8 cellular contexts compared by ENCODE assay signal in genomic region chr19:16075430-16076153, GRCh38. TPM values are rescaled to one million over a fixed set of nuclear protein-coding genes. Genes with fewer than 3 reads are reported as not detected.
DNase-seq lines count a peak whose midpoint lies in the region; ATAC-seq and TF ChIP-seq lines count a peak whose summit lies in the region.

No MANE protein-coding gene starts in this region.

- no peaks in the 10 kb centered on the region for H3K9me3 ChIP-seq in naive thymus-derived CD4-positive, alpha-beta T cell (ENCODE audit: control insufficient read depth in 2 of 3, low read length in 3 of 3)

- no peaks in the 10 kb centered on the region for H4K20me1 ChIP-seq in KMS-11 (ENCODE audit: insufficient read depth)

- H3K27ac ChIP-seq in KMS-11 (peak overlapping the region; percentile 23; the same call in 1 of the 2 replicates), cingulate gyrus (ENCODE audit: low read depth, low read length) (peak overlapping the region; percentile 97)
- peak overlapping the region; percentile 89 for H3K27ac ChIP-seq in naive thymus-derived CD4-positive, alpha-beta T cell (ENCODE audit: low read depth, low read length)

- peak overlapping the region; percentile 77 to 97 (median 90) for H3K4me3 Mint-ChIP-seq in naive thymus-derived CD4-positive, alpha-beta T cell

- peaks cover 22% of the 10 kb centered on the region for H3K4me1 ChIP-seq in KMS-11 (ENCODE audit: low read depth, poor library complexity, severe bottlenecking)
- peaks cover 29 to 75% of the 10 kb centered on the region in 2 donors for H3K4me1 ChIP-seq in naive thymus-derived CD4-positive, alpha-beta T cell (ENCODE audit: control insufficient read depth in 2 of 2, insufficient read depth in 2 of 2, low read length in 2 of 2)

- H3K27ac Mint-ChIP-seq in naive thymus-derived CD4-positive, alpha-beta T cell: peak overlapping the region in 8 of 9 donors; percentile 90 to 98 (median 94)

- ATAC-seq in naive thymus-derived CD4-positive, alpha-beta T cell: no peak

- peak overlapping the region; percentile 93; the same call in 1 of the 2 replicates for H3K9ac ChIP-seq in KMS-11

- peaks cover 26% of the 10 kb centered on the region for H3K79me2 ChIP-seq in KMS-11 (ENCODE audit: insufficient read depth, low read depth)

- H3K27me3 ChIP-seq in BJ (ENCODE audit: control insufficient read depth, insufficient read depth, low read length): no peaks in the 10 kb centered on the region
- H3K27me3 ChIP-seq in KMS-11 (ENCODE audit: insufficient read depth, low read depth): no peaks in the 10 kb centered on the region
- H3K27me3 ChIP-seq in naive thymus-derived CD4-positive, alpha-beta T cell (ENCODE audit: control insufficient read depth in 2 of 2, insufficient read depth in 2 of 2, low read length in 2 of 2): no peaks in the 10 kb centered on the region

- H3K36me3 Mint-ChIP-seq in naive thymus-derived CD4-positive, alpha-beta T cell: peaks cover 0 to 26% (median 0%) of the 10 kb centered on the region in 5 donors

- peaks cover 51 to 75% (median 62%) of the 10 kb centered on the region in 7 donors for H3K4me1 Mint-ChIP-seq in naive thymus-derived CD4-positive, alpha-beta T cell

- DNase-seq in BJ (ENCODE audit: low read depth): no peak
- no peak for DNase-seq in naive thymus-derived CD4-positive, alpha-beta T cell
- no peak for DNase-seq in GM10248 (ENCODE audit: extremely low spot score)
- DNase-seq in iPS-NIHi11 (ENCODE audit: low spot score): no peak
- no peak for DNase-seq in NCI-H345 (lab: John Stamatoyannopoulos, UW)
- DNase-seq in NOMO-1 treated with dmso at 0.1 percent for 144 hours (lab: John Stamatoyannopoulos, UW; ENCODE audit: unreplicated experiment): no peak

- H3K4me2 ChIP-seq in KMS-11: peak overlapping the region; percentile 47

- no peak for TF ChIP-seq CTCF in BJ (IDR thresholded peaks at IDR 0.05; ENCODE audit: insufficient read depth, low read depth, low read length)
- no peak for TF ChIP-seq CTCF in KMS-11 (conservative IDR thresholded peaks at IDR 0.05; ENCODE audit: low read depth, low read length)
- TF ChIP-seq CTCF in GM10248 (IDR thresholded peaks at IDR 0.05; ENCODE audit: control extremely low read depth, extremely low read depth, low read depth, missing control alignments): no peak

- H3K27me3 Mint-ChIP-seq in naive thymus-derived CD4-positive, alpha-beta T cell: no peaks in the 10 kb centered on the region

- peak overlapping the region; percentile 73 for H2AFZ ChIP-seq in KMS-11 (ENCODE audit: low read depth)

- POLR2A ChIA-PET in BJ (lab: Charles Lee): interaction anchor here (0.6 to 1.2 kb wide), 6 partner anchors 12 to 105 kb away, joined by 3 to 8 read pairs (median 5); no protein-coding TSS in a partner anchor
- POLR2A ChIA-PET in naive thymus-derived CD4-positive, alpha-beta T cell (lab: Charles Lee): interaction anchor here (0.6 to 9.0 kb wide), 14 partner anchors 9 to 938 kb away, joined by 3 to 128 read pairs (median 4); partner anchors contain the start of genes AKAP8L, HSH2D and KLF2
- POLR2A ChIA-PET in GM10248 (lab: Yijun Ruan, JAX): interaction anchor here (0.9 to 1.0 kb wide), 2 partner anchors 9 to 11 kb away, joined by 4 to 5 read pairs; no protein-coding TSS in a partner anchor

- intact Hi-C loops in naive thymus-derived CD4-positive, alpha-beta T cell (cut with micrococcal nuclease): loop anchor here (5.0 to 10.0 kb wide), 3 partner anchors 292 to 1551 kb away; partner anchors contain the start of gene TECR (in 1 of the 2)

- H3K36me3 ChIP-seq in BJ (ENCODE audit: control insufficient read depth, insufficient read depth, low read length) (peaks cover 5% of the 10 kb centered on the region), KMS-11 (ENCODE audit: insufficient read depth) (0 out of 2 replicates have a peak, but pooled peaks cover under 1% of the 10 kb centered on the region)
- H3K36me3 ChIP-seq in naive thymus-derived CD4-positive, alpha-beta T cell (ENCODE audit: control insufficient read depth in 2 of 3, insufficient read depth in 3 of 3, low read length in 3 of 3): peaks cover 0 to 9% (median 0%) of the 10 kb centered on the region in 3 experiments

- CTCF ChIA-PET in BJ (lab: Yijun Ruan, JAX): interaction anchor here (0.6 to 6.9 kb wide), 4 partner anchors 12 to 970 kb away, joined by 3 to 48 read pairs (median 10); no protein-coding TSS in a partner anchor
- CTCF ChIA-PET in naive thymus-derived CD4-positive, alpha-beta T cell (lab: Charles Lee): interaction anchor here (0.6 to 3.5 kb wide), 11 partner anchors 10 to 736 kb away, joined by 3 to 21 read pairs (median 4); partner anchors contain the start of gene RAB8A
- CTCF ChIA-PET in GM10248 (lab: Yijun Ruan, JAX): interaction anchor here (1.0 to 8.3 kb wide), 7 partner anchors 9 to 112 kb away, joined by 3 to 69 read pairs (median 4); no protein-coding TSS in a partner anchor

- H3K4me3 ChIP-seq in BJ (ENCODE audit: low read depth, low read length) (peak overlapping the region; percentile 95), KMS-11 (IDR thresholded peaks at IDR 0.05; ENCODE audit: insufficient read depth, low read depth, low read length) (no peak overlapping the region)
- peak overlapping the region; percentile 82 for H3K4me3 ChIP-seq in naive thymus-derived CD4-positive, alpha-beta T cell (ENCODE audit: low read length)

- peaks cover 0 to 4% (median 0%) of the 10 kb centered on the region in 11 donors for H3K9me3 Mint-ChIP-seq in naive thymus-derived CD4-positive, alpha-beta T cell

RNA-seq across cellular contexts. Expression of gene TPM4, which starts 0.7 kb away (rescaled TPM):
- polyA plus RNA-seq in BJ (2011; rRNA removed): 942 and 1,247 TPM in 2 replicates
- polyA minus RNA-seq in BJ (2011; rRNA and poly(A)+ RNA removed): 243 and 338 TPM in 2 replicates
- 100 to 1,000 TPM in 3 of 5 experiments, 10 to 100 TPM in 2; 65.8 to 435 (median 126) TPM for total RNA-seq in naive thymus-derived CD4-positive, alpha-beta T cell
- polyA plus RNA-seq in naive thymus-derived CD4-positive, alpha-beta T cell: 10 to 100 TPM; 28.2 to 43.5 TPM

RNA-seq across cellular contexts. Expression of gene RAB8A, which starts 36.1 kb away (rescaled TPM):
- polyA plus RNA-seq in BJ (2011; rRNA removed): 78.6 and 106 TPM in 2 replicates
- 68.7 and 102 TPM in 2 replicates for polyA minus RNA-seq in BJ (2011; rRNA and poly(A)+ RNA removed)
- total RNA-seq in naive thymus-derived CD4-positive, alpha-beta T cell: 100 to 1,000 TPM in 2 of 5 experiments, 10 to 100 TPM in 3; 64.4 to 154 (median 74.5) TPM
- 10 to 100 TPM; 61.8 to 82.2 TPM for polyA plus RNA-seq in naive thymus-derived CD4-positive, alpha-beta T cell

Comparison
In these comparisons a context has a peak if more than half of its experiments do, and no peak if none do; other contexts are left out.
1. H3K27ac ChIP-seq: peak in every context shown above with its lines; median percentile 97 in cingulate gyrus; 89 in naive thymus-derived CD4-positive, alpha-beta T cell; 23 in KMS-11.
2. RNA of gene TPM4, which starts 0.7 kb away (polyA plus RNA-seq): 942 to 1,247 TPM in BJ; 28.2 to 43.5 TPM in naive thymus-derived CD4-positive, alpha-beta T cell; every median in the first group is over 10 times any median in the second.